In the genomic region with DNA sequence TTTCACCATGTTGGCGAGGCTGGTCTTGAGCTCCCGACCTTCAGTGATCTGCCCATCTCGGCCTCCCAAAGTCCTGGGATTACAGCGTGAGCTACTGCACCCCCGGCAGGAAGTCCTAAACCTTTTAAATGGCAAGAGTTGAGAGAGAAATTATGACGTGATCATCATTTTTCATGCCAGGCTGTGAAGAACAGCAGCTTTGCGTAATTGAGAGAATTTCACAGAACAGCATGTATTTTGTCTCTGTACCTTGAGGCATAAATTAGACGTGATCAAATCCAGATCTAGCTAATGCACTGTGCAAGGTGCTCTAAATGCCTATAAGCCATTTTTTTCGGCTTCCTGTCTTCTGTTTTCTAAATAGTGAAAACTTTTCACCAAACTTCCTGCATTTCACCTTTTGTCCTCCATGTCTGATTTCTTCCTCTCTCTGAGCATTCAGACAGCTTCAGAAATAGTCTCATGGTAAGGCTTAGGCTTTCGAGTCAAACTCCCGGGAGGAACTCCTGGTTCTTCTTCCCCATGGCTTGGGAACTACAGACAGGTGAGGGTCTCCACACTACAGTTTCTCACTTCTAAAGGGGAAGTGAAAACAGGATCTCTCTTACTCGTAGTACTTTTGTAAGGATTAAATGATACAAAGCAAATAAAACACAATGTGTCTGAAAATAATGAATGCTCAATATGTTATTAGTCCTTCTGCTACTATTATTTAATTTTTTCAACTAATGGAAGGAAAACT, we compare ENCODE assay signal across 1 cellular context.
A peak's percentile ranks its signal among the peaks of the same experiment; 100 is the strongest.
TF ChIP-seq lines count a peak whose summit lies in the region.

No MANE protein-coding gene starts in this region.

TF ChIP-seq in GM12878, 131 proteins besides CTCF, POLR2A, EP300 and RAD21:
- TF ChIP-seq LARP7 (IDR thresholded peaks at IDR 0.05) (no peak), EED (IDR thresholded peaks at IDR 0.05; ENCODE audit: low read depth) (peak; percentile 87), MTA3 (IDR thresholded peaks at IDR 0.05; ENCODE audit: borderline replicate concordance, low read length) (no peak), SPI1 (IDR thresholded peaks at IDR 0.05; ENCODE audit: borderline replicate concordance, insufficient read depth, low read depth, low read length) (peak; percentile 76), IKZF1 (conservative IDR thresholded peaks at IDR 0.05) (peak; percentile 29; the same call in 1 of the 2 replicates), ETV6 (conservative IDR thresholded peaks at IDR 0.05 in 1 of 2, IDR thresholded peaks at IDR 0.05 in 1 of 2; ENCODE audit: borderline replicate concordance in 1 of 2, low read depth in 1 of 2) (no peak), IKZF2 (IDR thresholded peaks at IDR 0.05) (peak; percentile 62), KAT2A (conservative IDR thresholded peaks at IDR 0.05; ENCODE audit: control insufficient read depth, low read depth, low read length) (no peak)
- TF ChIP-seq, protein P1, sequence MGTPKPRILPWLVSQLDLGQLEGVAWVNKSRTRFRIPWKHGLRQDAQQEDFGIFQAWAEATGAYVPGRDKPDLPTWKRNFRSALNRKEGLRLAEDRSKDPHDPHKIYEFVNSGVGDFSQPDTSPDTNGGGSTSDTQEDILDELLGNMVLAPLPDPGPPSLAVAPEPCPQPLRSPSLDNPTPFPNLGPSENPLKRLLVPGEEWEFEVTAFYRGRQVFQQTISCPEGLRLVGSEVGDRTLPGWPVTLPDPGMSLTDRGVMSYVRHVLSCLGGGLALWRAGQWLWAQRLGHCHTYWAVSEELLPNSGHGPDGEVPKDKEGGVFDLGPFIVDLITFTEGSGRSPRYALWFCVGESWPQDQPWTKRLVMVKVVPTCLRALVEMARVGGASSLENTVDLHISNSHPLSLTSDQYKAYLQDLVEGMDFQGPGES (IDR thresholded peaks at IDR 0.05), result no peak
